Comparison of ENCODE assay signal across 1 cellular context in genomic region chr4:52983563-52984303, GRCh38.
TF ChIP-seq lines count a peak whose summit lies in the region.

No MANE protein-coding gene starts in this region.

TF ChIP-seq in H1, 55 proteins besides CTCF, POLR2A, EP300 and RAD21 (continued from another document):
- TF ChIP-seq, protein P1, sequence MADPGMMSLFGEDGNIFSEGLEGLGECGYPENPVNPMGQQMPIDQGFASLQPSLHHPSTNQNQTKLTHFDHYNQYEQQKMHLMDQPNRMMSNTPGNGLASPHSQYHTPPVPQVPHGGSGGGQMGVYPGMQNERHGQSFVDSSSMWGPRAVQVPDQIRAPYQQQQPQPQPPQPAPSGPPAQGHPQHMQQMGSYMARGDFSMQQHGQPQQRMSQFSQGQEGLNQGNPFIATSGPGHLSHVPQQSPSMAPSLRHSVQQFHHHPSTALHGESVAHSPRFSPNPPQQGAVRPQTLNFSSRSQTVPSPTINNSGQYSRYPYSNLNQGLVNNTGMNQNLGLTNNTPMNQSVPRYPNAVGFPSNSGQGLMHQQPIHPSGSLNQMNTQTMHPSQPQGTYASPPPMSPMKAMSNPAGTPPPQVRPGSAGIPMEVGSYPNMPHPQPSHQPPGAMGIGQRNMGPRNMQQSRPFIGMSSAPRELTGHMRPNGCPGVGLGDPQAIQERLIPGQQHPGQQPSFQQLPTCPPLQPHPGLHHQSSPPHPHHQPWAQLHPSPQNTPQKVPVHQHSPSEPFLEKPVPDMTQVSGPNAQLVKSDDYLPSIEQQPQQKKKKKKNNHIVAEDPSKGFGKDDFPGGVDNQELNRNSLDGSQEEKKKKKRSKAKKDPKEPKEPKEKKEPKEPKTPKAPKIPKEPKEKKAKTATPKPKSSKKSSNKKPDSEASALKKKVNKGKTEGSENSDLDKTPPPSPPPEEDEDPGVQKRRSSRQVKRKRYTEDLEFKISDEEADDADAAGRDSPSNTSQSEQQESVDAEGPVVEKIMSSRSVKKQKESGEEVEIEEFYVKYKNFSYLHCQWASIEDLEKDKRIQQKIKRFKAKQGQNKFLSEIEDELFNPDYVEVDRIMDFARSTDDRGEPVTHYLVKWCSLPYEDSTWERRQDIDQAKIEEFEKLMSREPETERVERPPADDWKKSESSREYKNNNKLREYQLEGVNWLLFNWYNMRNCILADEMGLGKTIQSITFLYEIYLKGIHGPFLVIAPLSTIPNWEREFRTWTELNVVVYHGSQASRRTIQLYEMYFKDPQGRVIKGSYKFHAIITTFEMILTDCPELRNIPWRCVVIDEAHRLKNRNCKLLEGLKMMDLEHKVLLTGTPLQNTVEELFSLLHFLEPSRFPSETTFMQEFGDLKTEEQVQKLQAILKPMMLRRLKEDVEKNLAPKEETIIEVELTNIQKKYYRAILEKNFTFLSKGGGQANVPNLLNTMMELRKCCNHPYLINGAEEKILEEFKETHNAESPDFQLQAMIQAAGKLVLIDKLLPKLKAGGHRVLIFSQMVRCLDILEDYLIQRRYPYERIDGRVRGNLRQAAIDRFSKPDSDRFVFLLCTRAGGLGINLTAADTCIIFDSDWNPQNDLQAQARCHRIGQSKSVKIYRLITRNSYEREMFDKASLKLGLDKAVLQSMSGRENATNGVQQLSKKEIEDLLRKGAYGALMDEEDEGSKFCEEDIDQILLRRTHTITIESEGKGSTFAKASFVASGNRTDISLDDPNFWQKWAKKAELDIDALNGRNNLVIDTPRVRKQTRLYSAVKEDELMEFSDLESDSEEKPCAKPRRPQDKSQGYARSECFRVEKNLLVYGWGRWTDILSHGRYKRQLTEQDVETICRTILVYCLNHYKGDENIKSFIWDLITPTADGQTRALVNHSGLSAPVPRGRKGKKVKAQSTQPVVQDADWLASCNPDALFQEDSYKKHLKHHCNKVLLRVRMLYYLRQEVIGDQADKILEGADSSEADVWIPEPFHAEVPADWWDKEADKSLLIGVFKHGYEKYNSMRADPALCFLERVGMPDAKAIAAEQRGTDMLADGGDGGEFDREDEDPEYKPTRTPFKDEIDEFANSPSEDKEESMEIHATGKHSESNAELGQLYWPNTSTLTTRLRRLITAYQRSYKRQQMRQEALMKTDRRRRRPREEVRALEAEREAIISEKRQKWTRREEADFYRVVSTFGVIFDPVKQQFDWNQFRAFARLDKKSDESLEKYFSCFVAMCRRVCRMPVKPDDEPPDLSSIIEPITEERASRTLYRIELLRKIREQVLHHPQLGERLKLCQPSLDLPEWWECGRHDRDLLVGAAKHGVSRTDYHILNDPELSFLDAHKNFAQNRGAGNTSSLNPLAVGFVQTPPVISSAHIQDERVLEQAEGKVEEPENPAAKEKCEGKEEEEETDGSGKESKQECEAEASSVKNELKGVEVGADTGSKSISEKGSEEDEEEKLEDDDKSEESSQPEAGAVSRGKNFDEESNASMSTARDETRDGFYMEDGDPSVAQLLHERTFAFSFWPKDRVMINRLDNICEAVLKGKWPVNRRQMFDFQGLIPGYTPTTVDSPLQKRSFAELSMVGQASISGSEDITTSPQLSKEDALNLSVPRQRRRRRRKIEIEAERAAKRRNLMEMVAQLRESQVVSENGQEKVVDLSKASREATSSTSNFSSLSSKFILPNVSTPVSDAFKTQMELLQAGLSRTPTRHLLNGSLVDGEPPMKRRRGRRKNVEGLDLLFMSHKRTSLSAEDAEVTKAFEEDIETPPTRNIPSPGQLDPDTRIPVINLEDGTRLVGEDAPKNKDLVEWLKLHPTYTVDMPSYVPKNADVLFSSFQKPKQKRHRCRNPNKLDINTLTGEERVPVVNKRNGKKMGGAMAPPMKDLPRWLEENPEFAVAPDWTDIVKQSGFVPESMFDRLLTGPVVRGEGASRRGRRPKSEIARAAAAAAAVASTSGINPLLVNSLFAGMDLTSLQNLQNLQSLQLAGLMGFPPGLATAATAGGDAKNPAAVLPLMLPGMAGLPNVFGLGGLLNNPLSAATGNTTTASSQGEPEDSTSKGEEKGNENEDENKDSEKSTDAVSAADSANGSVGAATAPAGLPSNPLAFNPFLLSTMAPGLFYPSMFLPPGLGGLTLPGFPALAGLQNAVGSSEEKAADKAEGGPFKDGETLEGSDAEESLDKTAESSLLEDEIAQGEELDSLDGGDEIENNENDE (IDR thresholded peaks at IDR 0.05; ENCODE audit: insufficient replicate concordance, low read length) = no peak
- no peak for TF ChIP-seq TCF12 (IDR thresholded peaks at IDR 0.05; ENCODE audit: low read depth, low read length)
- TF ChIP-seq JUN (IDR thresholded peaks at IDR 0.05; ENCODE audit: low read depth, low read length) = no peak
- no peak for TF ChIP-seq SP2 (IDR thresholded peaks at IDR 0.05; ENCODE audit: low read length)
- no peak for TF ChIP-seq FOSL1 (IDR thresholded peaks at IDR 0.05; ENCODE audit: insufficient read depth, low read depth, low read length)
- no peak for TF ChIP-seq SP1 (IDR thresholded peaks at IDR 0.05; ENCODE audit: low read depth, low read length)
- TF ChIP-seq E2F6 (IDR thresholded peaks at IDR 0.05) = no peak
